1 cellular context compared by ENCODE assay signal in genomic region chr19:51547397-51548212, GRCh38.
TF ChIP-seq lines count a peak whose summit lies in the region.

No MANE protein-coding gene starts in this region.

TF ChIP-seq in K562, 482 proteins besides CTCF, POLR2A, EP300 and RAD21 (continued from another document and continues in another):
- TF ChIP-seq, protein P1, sequence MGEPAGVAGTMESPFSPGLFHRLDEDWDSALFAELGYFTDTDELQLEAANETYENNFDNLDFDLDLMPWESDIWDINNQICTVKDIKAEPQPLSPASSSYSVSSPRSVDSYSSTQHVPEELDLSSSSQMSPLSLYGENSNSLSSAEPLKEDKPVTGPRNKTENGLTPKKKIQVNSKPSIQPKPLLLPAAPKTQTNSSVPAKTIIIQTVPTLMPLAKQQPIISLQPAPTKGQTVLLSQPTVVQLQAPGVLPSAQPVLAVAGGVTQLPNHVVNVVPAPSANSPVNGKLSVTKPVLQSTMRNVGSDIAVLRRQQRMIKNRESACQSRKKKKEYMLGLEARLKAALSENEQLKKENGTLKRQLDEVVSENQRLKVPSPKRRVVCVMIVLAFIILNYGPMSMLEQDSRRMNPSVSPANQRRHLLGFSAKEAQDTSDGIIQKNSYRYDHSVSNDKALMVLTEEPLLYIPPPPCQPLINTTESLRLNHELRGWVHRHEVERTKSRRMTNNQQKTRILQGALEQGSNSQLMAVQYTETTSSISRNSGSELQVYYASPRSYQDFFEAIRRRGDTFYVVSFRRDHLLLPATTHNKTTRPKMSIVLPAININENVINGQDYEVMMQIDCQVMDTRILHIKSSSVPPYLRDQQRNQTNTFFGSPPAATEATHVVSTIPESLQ (CRISPR knock-in tag; IDR thresholded peaks at IDR 0.05): no peak
- peak; percentile 71 for TF ChIP-seq ATF3 (IDR thresholded peaks at IDR 0.05)
- TF ChIP-seq ATF3 (CRISPR knock-in tag; conservative IDR thresholded peaks at IDR 0.05): no peak; the same call in 1 of the 2 replicates
- TF ChIP-seq ZNF589 (CRISPR knock-in tag; IDR thresholded peaks at IDR 0.05; ENCODE audit: low read depth): peak; percentile 33; the same call in 1 of the 2 replicates
- no peak for TF ChIP-seq SETDB1 (IDR thresholded peaks at IDR 0.05; ENCODE audit: low read length)
- TF ChIP-seq FOXK1 (CRISPR knock-in tag; IDR thresholded peaks at IDR 0.05; ENCODE audit: borderline replicate concordance): 0 out of 2 replicates have a peak, but pooled peaks have one; percentile 10
- TF ChIP-seq, protein P2, sequence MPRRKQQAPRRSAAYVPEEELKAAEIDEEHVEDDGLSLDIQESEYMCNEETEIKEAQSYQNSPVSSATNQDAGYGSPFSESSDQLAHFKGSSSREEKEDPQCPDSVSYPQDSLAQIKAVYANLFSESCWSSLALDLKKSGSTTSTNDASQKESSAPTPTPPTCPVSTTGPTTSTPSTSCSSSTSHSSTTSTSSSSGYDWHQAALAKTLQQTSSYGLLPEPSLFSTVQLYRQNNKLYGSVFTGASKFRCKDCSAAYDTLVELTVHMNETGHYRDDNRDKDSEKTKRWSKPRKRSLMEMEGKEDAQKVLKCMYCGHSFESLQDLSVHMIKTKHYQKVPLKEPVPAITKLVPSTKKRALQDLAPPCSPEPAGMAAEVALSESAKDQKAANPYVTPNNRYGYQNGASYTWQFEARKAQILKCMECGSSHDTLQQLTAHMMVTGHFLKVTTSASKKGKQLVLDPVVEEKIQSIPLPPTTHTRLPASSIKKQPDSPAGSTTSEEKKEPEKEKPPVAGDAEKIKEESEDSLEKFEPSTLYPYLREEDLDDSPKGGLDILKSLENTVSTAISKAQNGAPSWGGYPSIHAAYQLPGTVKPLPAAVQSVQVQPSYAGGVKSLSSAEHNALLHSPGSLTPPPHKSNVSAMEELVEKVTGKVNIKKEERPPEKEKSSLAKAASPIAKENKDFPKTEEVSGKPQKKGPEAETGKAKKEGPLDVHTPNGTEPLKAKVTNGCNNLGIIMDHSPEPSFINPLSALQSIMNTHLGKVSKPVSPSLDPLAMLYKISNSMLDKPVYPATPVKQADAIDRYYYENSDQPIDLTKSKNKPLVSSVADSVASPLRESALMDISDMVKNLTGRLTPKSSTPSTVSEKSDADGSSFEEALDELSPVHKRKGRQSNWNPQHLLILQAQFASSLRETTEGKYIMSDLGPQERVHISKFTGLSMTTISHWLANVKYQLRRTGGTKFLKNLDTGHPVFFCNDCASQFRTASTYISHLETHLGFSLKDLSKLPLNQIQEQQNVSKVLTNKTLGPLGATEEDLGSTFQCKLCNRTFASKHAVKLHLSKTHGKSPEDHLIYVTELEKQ (CRISPR knock-in tag; IDR thresholded peaks at IDR 0.05): no peak
- TF ChIP-seq, protein P3, sequence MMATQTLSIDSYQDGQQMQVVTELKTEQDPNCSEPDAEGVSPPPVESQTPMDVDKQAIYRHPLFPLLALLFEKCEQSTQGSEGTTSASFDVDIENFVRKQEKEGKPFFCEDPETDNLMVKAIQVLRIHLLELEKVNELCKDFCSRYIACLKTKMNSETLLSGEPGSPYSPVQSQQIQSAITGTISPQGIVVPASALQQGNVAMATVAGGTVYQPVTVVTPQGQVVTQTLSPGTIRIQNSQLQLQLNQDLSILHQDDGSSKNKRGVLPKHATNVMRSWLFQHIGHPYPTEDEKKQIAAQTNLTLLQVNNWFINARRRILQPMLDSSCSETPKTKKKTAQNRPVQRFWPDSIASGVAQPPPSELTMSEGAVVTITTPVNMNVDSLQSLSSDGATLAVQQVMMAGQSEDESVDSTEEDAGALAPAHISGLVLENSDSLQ (IDR thresholded peaks at IDR 0.05): peak; percentile 72
- 0 out of 2 replicates have a peak, but pooled peaks have one; percentile 5 for TF ChIP-seq ZNF316 (IDR thresholded peaks at IDR 0.05)
- TF ChIP-seq, protein P4, sequence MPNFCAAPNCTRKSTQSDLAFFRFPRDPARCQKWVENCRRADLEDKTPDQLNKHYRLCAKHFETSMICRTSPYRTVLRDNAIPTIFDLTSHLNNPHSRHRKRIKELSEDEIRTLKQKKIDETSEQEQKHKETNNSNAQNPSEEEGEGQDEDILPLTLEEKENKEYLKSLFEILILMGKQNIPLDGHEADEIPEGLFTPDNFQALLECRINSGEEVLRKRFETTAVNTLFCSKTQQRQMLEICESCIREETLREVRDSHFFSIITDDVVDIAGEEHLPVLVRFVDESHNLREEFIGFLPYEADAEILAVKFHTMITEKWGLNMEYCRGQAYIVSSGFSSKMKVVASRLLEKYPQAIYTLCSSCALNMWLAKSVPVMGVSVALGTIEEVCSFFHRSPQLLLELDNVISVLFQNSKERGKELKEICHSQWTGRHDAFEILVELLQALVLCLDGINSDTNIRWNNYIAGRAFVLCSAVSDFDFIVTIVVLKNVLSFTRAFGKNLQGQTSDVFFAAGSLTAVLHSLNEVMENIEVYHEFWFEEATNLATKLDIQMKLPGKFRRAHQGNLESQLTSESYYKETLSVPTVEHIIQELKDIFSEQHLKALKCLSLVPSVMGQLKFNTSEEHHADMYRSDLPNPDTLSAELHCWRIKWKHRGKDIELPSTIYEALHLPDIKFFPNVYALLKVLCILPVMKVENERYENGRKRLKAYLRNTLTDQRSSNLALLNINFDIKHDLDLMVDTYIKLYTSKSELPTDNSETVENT (CRISPR knock-in tag; IDR thresholded peaks at IDR 0.05): peak; percentile 39; the same call in 1 of the 2 replicates
- peak; percentile 89 for TF ChIP-seq EP400 (IDR thresholded peaks at IDR 0.05)
- TF ChIP-seq ZNF511 (CRISPR knock-in tag; IDR thresholded peaks at IDR 0.05): no peak
- peak; percentile 99 for TF ChIP-seq CBFA2T3 (IDR thresholded peaks at IDR 0.05)
- TF ChIP-seq LCOR (CRISPR knock-in tag; IDR thresholded peaks at IDR 0.05): no peak
- TF ChIP-seq LEF1 (IDR thresholded peaks at IDR 0.05): peak; percentile 98
- TF ChIP-seq EZH2 (IDR thresholded peaks at IDR 0.05; ENCODE audit: borderline replicate concordance, low read depth, low read length): no peak
- TF ChIP-seq ZNF583 (CRISPR knock-in tag; IDR thresholded peaks at IDR 0.05): peak; percentile 66; the same call in 1 of the 2 replicates
- no peak for TF ChIP-seq BRF1 (IDR thresholded peaks at IDR 0.05; ENCODE audit: borderline replicate concordance, extremely low read depth, insufficient read length)
- TF ChIP-seq ARID4B (CRISPR knock-in tag; IDR thresholded peaks at IDR 0.05): peak; percentile 59
- TF ChIP-seq TAF9B (IDR thresholded peaks at IDR 0.05; ENCODE audit: partially characterized antibody): peak; percentile 76
- TF ChIP-seq, protein P5, sequence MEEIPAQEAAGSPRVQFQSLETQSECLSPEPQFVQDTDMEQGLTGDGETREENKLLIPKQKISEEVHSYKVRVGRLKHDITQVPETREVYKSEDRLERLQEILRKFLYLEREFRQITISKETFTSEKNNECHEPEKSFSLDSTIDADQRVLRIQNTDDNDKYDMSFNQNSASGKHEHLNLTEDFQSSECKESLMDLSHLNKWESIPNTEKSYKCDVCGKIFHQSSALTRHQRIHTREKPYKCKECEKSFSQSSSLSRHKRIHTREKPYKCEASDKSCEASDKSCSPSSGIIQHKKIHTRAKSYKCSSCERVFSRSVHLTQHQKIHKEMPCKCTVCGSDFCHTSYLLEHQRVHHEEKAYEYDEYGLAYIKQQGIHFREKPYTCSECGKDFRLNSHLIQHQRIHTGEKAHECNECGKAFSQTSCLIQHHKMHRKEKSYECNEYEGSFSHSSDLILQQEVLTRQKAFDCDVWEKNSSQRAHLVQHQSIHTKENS (CRISPR knock-in tag; IDR thresholded peaks at IDR 0.05): no peak
- peak; percentile 97 for TF ChIP-seq FOXM1 (IDR thresholded peaks at IDR 0.05; ENCODE audit: low read depth)
- TF ChIP-seq FOXM1 (CRISPR knock-in tag; IDR thresholded peaks at IDR 0.05; ENCODE audit: low read depth): no peak
- TF ChIP-seq ZNF75A (CRISPR knock-in tag; IDR thresholded peaks at IDR 0.05): 0 out of 2 replicates have a peak, but pooled peaks have one; percentile 8
- peak; percentile 86 to 92 for TF ChIP-seq TRIM24 (IDR thresholded peaks at IDR 0.05)
- 0 out of 2 replicates have a peak, but pooled peaks have one; percentile 31 for TF ChIP-seq RREB1 (CRISPR knock-in tag; IDR thresholded peaks at IDR 0.05)
- 0 out of 2 replicates have a peak, but pooled peaks have one; percentile 65 for TF ChIP-seq SMARCA5 (IDR thresholded peaks at IDR 0.05)
- TF ChIP-seq RFX5 (IDR thresholded peaks at IDR 0.05; ENCODE audit: low read depth, low read length): no peak
- peak; percentile 81 for TF ChIP-seq MTA3 (IDR thresholded peaks at IDR 0.05; ENCODE audit: borderline replicate concordance)
- TF ChIP-seq HLTF (IDR thresholded peaks at IDR 0.05): no peak
- TF ChIP-seq WHSC1 (IDR thresholded peaks at IDR 0.05; ENCODE audit: low read length): no peak
- TF ChIP-seq ZNF146 (CRISPR knock-in tag; IDR thresholded peaks at IDR 0.05; ENCODE audit: unreplicated experiment): no peak
- TF ChIP-seq NFE2 (IDR thresholded peaks at IDR 0.05; ENCODE audit: low read depth): peak; percentile 79
- TF ChIP-seq TBP (optimal IDR thresholded peaks at IDR 0.05; ENCODE audit: low read depth, low read length): peak; percentile 61
- TF ChIP-seq ZNF584 (CRISPR knock-in tag; IDR thresholded peaks at IDR 0.05; ENCODE audit: low read depth): peak; percentile 81; the same call in 1 of the 2 replicates
- TF ChIP-seq MAX (CRISPR knock-in tag; IDR thresholded peaks at IDR 0.05): peak; percentile 73
- peak; percentile 99 for TF ChIP-seq RNF2 (IDR thresholded peaks at IDR 0.05)
